In the genomic region with DNA sequence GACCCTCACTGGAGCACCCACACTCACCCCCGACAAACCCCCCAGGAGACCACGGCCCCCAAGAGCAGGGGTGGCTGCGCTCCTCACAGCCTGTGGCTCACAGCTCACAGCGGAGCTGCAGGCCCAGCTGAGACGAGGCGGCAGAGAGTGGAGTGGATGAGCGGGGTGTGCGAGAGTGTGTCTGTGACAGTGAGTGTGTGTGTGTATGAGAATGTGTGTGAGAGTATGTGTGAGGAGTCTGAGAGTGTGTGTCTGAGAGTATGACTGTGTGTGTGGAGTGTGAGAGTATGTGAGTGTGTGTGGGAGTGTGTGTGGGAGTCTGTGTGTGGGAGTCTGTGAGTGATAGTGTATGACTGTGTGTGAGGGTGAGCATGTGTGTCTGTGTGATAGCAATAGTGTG, we compare ENCODE assay signal across 1 cellular context.
A peak's percentile ranks its signal among the peaks of the same experiment; 100 is the strongest.
TF ChIP-seq lines count a peak whose summit lies in the region.

No MANE protein-coding gene starts in this region.

TF ChIP-seq in K562, 482 proteins besides CTCF, POLR2A, EP300 and RAD21 (continued from another document):
- TF ChIP-seq, protein P1, sequence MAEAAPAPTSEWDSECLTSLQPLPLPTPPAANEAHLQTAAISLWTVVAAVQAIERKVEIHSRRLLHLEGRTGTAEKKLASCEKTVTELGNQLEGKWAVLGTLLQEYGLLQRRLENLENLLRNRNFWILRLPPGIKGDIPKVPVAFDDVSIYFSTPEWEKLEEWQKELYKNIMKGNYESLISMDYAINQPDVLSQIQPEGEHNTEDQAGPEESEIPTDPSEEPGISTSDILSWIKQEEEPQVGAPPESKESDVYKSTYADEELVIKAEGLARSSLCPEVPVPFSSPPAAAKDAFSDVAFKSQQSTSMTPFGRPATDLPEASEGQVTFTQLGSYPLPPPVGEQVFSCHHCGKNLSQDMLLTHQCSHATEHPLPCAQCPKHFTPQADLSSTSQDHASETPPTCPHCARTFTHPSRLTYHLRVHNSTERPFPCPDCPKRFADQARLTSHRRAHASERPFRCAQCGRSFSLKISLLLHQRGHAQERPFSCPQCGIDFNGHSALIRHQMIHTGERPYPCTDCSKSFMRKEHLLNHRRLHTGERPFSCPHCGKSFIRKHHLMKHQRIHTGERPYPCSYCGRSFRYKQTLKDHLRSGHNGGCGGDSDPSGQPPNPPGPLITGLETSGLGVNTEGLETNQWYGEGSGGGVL (CRISPR knock-in tag; IDR thresholded peaks at IDR 0.05), result no peak
- TF ChIP-seq CBFA2T3 (IDR thresholded peaks at IDR 0.05) (peak; percentile 76), RBM25 (IDR thresholded peaks at IDR 0.05; ENCODE audit: low read depth, low read length, severe bottlenecking) (no peak), DPF2 (IDR thresholded peaks at IDR 0.05) (peak; percentile 64), NR2F6 (CRISPR knock-in tag; IDR thresholded peaks at IDR 0.05) (no peak), ZKSCAN1 (IDR thresholded peaks at IDR 0.05; ENCODE audit: low read depth, low read length) (no peak), FOXK2 (conservative IDR thresholded peaks at IDR 0.05 in 1 of 2, IDR thresholded peaks at IDR 0.05 in 1 of 2; ENCODE audit: low read depth in 2 of 2) (0 out of 4 replicates have a peak, but pooled peaks of 1 of the 2 experiments have one; percentile 13), TAL1 (IDR thresholded peaks at IDR 0.05) (peak; percentile 26; the same call in 1 of the 2 replicates), ZNF583 (CRISPR knock-in tag; IDR thresholded peaks at IDR 0.05) (no peak), SP2 (IDR thresholded peaks at IDR 0.05; ENCODE audit: extremely low read depth, low read depth, low read length, poor library complexity, severe bottlenecking) (no peak), CHD2 (IDR thresholded peaks at IDR 0.05; ENCODE audit: low read depth, low read length) (no peak), NFE2L1 (tag; IDR thresholded peaks at IDR 0.05; ENCODE audit: borderline replicate concordance, low read depth) (no peak)
- TF ChIP-seq, protein P2, sequence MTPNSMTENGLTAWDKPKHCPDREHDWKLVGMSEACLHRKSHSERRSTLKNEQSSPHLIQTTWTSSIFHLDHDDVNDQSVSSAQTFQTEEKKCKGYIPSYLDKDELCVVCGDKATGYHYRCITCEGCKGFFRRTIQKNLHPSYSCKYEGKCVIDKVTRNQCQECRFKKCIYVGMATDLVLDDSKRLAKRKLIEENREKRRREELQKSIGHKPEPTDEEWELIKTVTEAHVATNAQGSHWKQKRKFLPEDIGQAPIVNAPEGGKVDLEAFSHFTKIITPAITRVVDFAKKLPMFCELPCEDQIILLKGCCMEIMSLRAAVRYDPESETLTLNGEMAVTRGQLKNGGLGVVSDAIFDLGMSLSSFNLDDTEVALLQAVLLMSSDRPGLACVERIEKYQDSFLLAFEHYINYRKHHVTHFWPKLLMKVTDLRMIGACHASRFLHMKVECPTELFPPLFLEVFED (CRISPR knock-in tag; conservative IDR thresholded peaks at IDR 0.05), result peak; percentile 71; the same call in 1 of the 2 replicates
- TF ChIP-seq, protein P3, sequence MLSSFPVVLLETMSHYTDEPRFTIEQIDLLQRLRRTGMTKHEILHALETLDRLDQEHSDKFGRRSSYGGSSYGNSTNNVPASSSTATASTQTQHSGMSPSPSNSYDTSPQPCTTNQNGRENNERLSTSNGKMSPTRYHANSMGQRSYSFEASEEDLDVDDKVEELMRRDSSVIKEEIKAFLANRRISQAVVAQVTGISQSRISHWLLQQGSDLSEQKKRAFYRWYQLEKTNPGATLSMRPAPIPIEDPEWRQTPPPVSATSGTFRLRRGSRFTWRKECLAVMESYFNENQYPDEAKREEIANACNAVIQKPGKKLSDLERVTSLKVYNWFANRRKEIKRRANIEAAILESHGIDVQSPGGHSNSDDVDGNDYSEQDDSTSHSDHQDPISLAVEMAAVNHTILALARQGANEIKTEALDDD (IDR thresholded peaks at IDR 0.05), result no peak
- TF ChIP-seq, protein P4, sequence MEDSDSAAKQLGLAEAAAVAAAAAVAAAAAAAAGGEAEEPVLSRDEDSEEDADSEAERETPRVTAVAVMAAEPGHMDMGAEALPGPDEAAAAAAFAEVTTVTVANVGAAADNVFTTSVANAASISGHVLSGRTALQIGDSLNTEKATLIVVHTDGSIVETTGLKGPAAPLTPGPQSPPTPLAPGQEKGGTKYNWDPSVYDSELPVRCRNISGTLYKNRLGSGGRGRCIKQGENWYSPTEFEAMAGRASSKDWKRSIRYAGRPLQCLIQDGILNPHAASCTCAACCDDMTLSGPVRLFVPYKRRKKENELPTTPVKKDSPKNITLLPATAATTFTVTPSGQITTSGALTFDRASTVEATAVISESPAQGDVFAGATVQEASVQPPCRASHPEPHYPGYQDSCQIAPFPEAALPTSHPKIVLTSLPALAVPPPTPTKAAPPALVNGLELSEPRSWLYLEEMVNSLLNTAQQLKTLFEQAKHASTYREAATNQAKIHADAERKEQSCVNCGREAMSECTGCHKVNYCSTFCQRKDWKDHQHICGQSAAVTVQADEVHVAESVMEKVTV (CRISPR knock-in tag; IDR thresholded peaks at IDR 0.05), result no peak
